ENCODE assay signal across 27 cellular contexts in genomic region chr18:35912332-35912731, GRCh38.
DNase-seq lines count a peak whose midpoint lies in the region; ATAC-seq and TF ChIP-seq lines count a peak whose summit lies in the region.
"Had no signal": no experiment of that assay in that cellular context is flagged by ENCODE, and none has a peak within 500 bp of the region (broad histone marks: within the 10 kb centered on the region; RNA-seq: fewer than 3 reads in every experiment).

No MANE protein-coding gene starts in this region.

- no peaks in the 10 kb centered on the region for H3K27me3 Mint-ChIP-seq in endodermal cell (ENCODE audit: insufficient read depth)

- no peaks in the 10 kb centered on the region for H3K4me1 ChIP-seq in endodermal cell (ENCODE audit: control insufficient read depth, insufficient read depth, low read length)
- H3K4me1 ChIP-seq: parathyroid adenoma, upper lobe of left lung had no signal

- ATAC-seq in HG02610 (IDR thresholded peaks at IDR 0.05; ENCODE audit: unreplicated experiment): no peak
- no peak for ATAC-seq in HG02763 (IDR thresholded peaks at IDR 0.05; ENCODE audit: unreplicated experiment)
- ATAC-seq: activated CD4-positive, CD25-positive, alpha-beta regulatory T cell treated with anti-CD3 and anti-CD28 coated beads, Interleukin-2, amount 50 U/mL, for 24 hours; activated CD8-positive, alpha-beta memory T cell treated with anti-CD3 and anti-CD28 coated beads, Interleukin-2, amount 10 ng/mL, durations not matched to agents 7 days and 5 days; activated T-cell treated with anti-CD3 and anti-CD28 coated beads, Interleukin-2, amount 50 U/mL, for 4 hours; stimulated activated naive B cell treated with anti-CD40 and anti-IgM and Interleukin-4, amounts not matched to agents 10 μg/mL and 1 μg/mL and 100 μg/mL, for 72 hours had no signal

- no peak overlapping the region for H3K9ac ChIP-seq in endodermal cell (ENCODE audit: extremely low read depth, low read length, poor library complexity, severe bottlenecking)
- H3K9ac ChIP-seq: parathyroid adenoma had no signal

- H3K4me1 Mint-ChIP-seq in endodermal cell: peaks cover 8% of the 10 kb centered on the region
- H3K4me1 Mint-ChIP-seq: activated CD8-positive, alpha-beta memory T cell treated with anti-CD3 and anti-CD28 coated beads, Interleukin-2, amount 10 ng/mL, durations not matched to agents 7 days and 5 days; activated naive CD8-positive, alpha-beta T cell treated with anti-CD3 and anti-CD28 coated beads for 36 hours; stimulated activated naive B cell treated with anti-CD40 and anti-IgM and Interleukin-4, amounts not matched to agents 10 μg/mL and 1 μg/mL and 100 μg/mL, for 72 hours had no signal

- 57 to 63% methylated on average over 5 to 6 of the region's 6 CpGs for WGBS in endodermal cell (ENCODE audit: insufficient coverage in 1 of 2, insufficient read length in 1 of 2), 2 experiments

- no peaks in the 10 kb centered on the region for H3K9me3 Mint-ChIP-seq in endodermal cell
- H3K9me3 Mint-ChIP-seq: activated naive CD8-positive, alpha-beta T cell treated with anti-CD3 and anti-CD28 coated beads for 36 hours; activated T-cell treated with anti-CD3 and anti-CD28 coated beads, Interleukin-2, amount 50 U/mL, for 4 hours; stimulated activated naive B cell treated with anti-CD40 and anti-IgM and Interleukin-4, amounts not matched to agents 10 μg/mL and 1 μg/mL and 100 μg/mL, for 72 hours had no signal

- DNase-seq in AML-193 (lab: John Stamatoyannopoulos, UW): peak; percentile 10 to 30
- DNase-seq in KBM-7: peak; percentile 20
- peak; percentile 58 for DNase-seq in NOMO-1 treated with dmso at 0.1 percent for 144 hours (lab: John Stamatoyannopoulos, UW; ENCODE audit: unreplicated experiment)
- no peak for DNase-seq in endodermal cell
- DNase-seq in NCI-H146 treated with DMSO at 0.1 percent for 48 hours (lab: John Stamatoyannopoulos, UW; ENCODE audit: unreplicated experiment): no peak
- DNase-seq in amygdala (lab: John Stamatoyannopoulos, UW): no peak
- DNase-seq: activated CD4-positive, alpha-beta T cell treated with anti-CD3 and anti-CD28 coated beads, Interleukin-2, amount 50 U/mL, for 4 hours; activated CD8-positive, alpha-beta memory T cell treated with anti-CD3 and anti-CD28 coated beads, Interleukin-2, amount 10 ng/mL, durations not matched to agents 7 days and 5 days; activated gamma-delta T cell; activated naive CD8-positive, alpha-beta T cell treated with anti-CD3 and anti-CD28 coated beads for 36 hours; activated T-cell treated with anti-CD3 and anti-CD28 coated beads, Interleukin-2, amount 50 U/mL, for 4 hours; effector CD8-positive, alpha-beta T cell; mesenchymal stem cell; NCI-H1105 treated with DMSO at 0.1 percent for 48 hours; NCI-H2029; NCI-H526; SHP77 treated with DMSO at 0.1 percent for 48 hours; small intestine; stimulated activated naive B cell treated with anti-CD40 and anti-IgM and Interleukin-4, amounts not matched to agents 10 μg/mL and 1 μg/mL and 100 μg/mL, for 72 hours; substantia nigra; T-helper 1 cell; upper lobe of left lung had no signal

- TF ChIP-seq CTCF in endodermal cell (conservative IDR thresholded peaks at IDR 0.05): no peak

- in situ Hi-C loops in KBM-7 (cut with MboI; ENCODE audit: low pct_unique_long_range_greater_than_20kb, low sequenced_read_pairs): no loop called here

- H3K4me3 Mint-ChIP-seq in endodermal cell: no peak overlapping the region
- H3K4me3 Mint-ChIP-seq: activated CD8-positive, alpha-beta memory T cell treated with anti-CD3 and anti-CD28 coated beads, Interleukin-2, amount 10 ng/mL, durations not matched to agents 7 days and 5 days; activated naive CD8-positive, alpha-beta T cell treated with anti-CD3 and anti-CD28 coated beads for 36 hours; activated T-cell treated with anti-CD3 and anti-CD28 coated beads, Interleukin-2, amount 50 U/mL, for 4 hours; stimulated activated naive B cell treated with anti-CD40 and anti-IgM and Interleukin-4, amounts not matched to agents 10 μg/mL and 1 μg/mL and 100 μg/mL, for 72 hours had no signal

- no peak overlapping the region for H3K4me3 ChIP-seq in endodermal cell (ENCODE audit: low read length)
- H3K4me3 ChIP-seq: coronary artery, upper lobe of left lung had no signal

- no peaks in the 10 kb centered on the region for H3K27me3 ChIP-seq in endodermal cell (ENCODE audit: control insufficient read depth, insufficient read depth, low read length, poor library complexity, severe bottlenecking)
- H3K27me3 ChIP-seq: upper lobe of left lung had no signal

- peak overlapping the region; percentile 67 for H3K27ac Mint-ChIP-seq in endodermal cell
- H3K27ac Mint-ChIP-seq: activated CD8-positive, alpha-beta memory T cell treated with anti-CD3 and anti-CD28 coated beads, Interleukin-2, amount 10 ng/mL, durations not matched to agents 7 days and 5 days; activated naive CD8-positive, alpha-beta T cell treated with anti-CD3 and anti-CD28 coated beads for 36 hours; stimulated activated naive B cell treated with anti-CD40 and anti-IgM and Interleukin-4, amounts not matched to agents 10 μg/mL and 1 μg/mL and 100 μg/mL, for 72 hours had no signal

- H3K27ac ChIP-seq in endodermal cell (ENCODE audit: low read depth, low read length): no peak overlapping the region
- H3K27ac ChIP-seq: coronary artery, parathyroid adenoma, upper lobe of left lung had no signal

- no peaks in the 10 kb centered on the region for H3K36me3 ChIP-seq in endodermal cell (ENCODE audit: control insufficient read depth, insufficient read depth, low read length)
- H3K36me3 ChIP-seq: upper lobe of left lung had no signal

- H3K36me3 Mint-ChIP-seq in endodermal cell (ENCODE audit: low read depth): peaks cover 4% of the 10 kb centered on the region
- H3K36me3 Mint-ChIP-seq: activated CD8-positive, alpha-beta memory T cell treated with anti-CD3 and anti-CD28 coated beads, Interleukin-2, amount 10 ng/mL, durations not matched to agents 7 days and 5 days; activated naive CD8-positive, alpha-beta T cell treated with anti-CD3 and anti-CD28 coated beads for 36 hours; stimulated activated naive B cell treated with anti-CD40 and anti-IgM and Interleukin-4, amounts not matched to agents 10 μg/mL and 1 μg/mL and 100 μg/mL, for 72 hours had no signal

- H3K9me3 ChIP-seq in endodermal cell (ENCODE audit: control insufficient read depth, low read length): no peaks in the 10 kb centered on the region
- H3K9me3 ChIP-seq: upper lobe of left lung had no signal

Comparison
In these comparisons a context has a peak if more than half of its experiments do, and no peak if none do; other contexts are left out.
1. DNase-seq: peak in AML-193 (2 of 2), KBM-7 (single experiment) and NOMO-1 treated with dmso at 0.1 percent for 144 hours (single experiment); none in endodermal cell (single experiment), NCI-H146 treated with DMSO at 0.1 percent for 48 hours (single experiment) and amygdala (0 of 56).